ENCODE assay signal across 9 cellular contexts in the genomic region with DNA sequence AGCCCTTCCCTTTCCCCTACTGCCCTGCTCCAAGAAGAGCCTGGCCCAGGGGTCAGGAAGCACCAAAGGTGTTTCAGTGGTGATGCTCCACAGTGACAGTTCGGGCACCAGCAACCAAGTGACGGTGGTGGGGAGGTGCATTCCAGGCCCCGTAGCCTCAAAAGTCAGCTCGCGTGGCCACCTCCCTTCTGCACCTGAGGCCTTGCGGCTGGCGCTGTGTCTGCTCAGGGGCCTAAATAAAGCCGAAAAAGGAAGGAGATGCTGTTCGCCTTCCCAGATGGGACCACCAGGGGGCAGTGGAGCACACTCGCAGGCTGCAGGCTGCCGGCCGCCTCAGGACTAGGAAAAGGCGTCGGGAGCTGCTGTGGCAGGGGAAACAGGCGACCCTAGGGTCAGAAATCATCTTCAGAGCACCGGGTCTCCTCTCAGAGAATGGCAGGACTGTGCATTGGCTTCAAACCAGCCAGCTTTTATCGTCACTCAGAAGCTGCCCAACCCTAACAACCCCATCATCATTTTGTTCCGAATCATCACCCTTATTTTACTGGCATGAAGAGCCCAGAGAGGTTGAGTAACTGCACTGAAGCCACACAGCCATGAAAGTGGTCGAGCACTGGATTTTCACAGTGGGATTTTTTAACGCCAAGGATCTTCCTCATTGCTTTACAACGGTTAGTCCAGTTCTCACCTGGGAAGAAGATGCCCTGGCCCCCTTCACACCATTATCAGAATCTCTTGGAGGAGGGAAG.
DNase-seq lines count a peak whose midpoint lies in the region; ATAC-seq lines count a peak whose summit lies in the region.
"Had no signal": no experiment of that assay in that cellular context is flagged by ENCODE, and none has a peak within 500 bp of the region (broad histone marks: within the 10 kb centered on the region; RNA-seq: fewer than 3 reads in every experiment).

No MANE protein-coding gene starts in this region.

- DNase-seq in COLO668 (lab: John Stamatoyannopoulos, UW; ENCODE audit: unreplicated experiment) (peak; percentile 78), NCI-H82 treated with DMSO at 0.1 percent for 48 hours (lab: John Stamatoyannopoulos, UW; ENCODE audit: unreplicated experiment) (peak; percentile 32), anterior cingulate cortex (lab: John Stamatoyannopoulos, UW) (peak in 57 of 58 donors; percentile 16 to 88 (median 60)), inferior parietal cortex (ENCODE audit: extremely low spot score) (peak; percentile 85)
- DNase-seq in stimulated activated CD4-positive, alpha-beta T cell treated with anti-CD3 and anti-CD28 coated beads, Interleukin-4, amount 100 ng/mL, for 24 hours: peak; percentile 8
- no peak for DNase-seq in effector memory CD8-positive, alpha-beta T cell

- H3K9me3 Mint-ChIP-seq in effector memory CD8-positive, alpha-beta T cell: peaks cover 7 to 8% of the 10 kb centered on the region in 2 donors

- no peak overlapping the region for H3K4me3 Mint-ChIP-seq in effector memory CD8-positive, alpha-beta T cell
- H3K4me3 Mint-ChIP-seq: memory B cell had no signal

- H3K4me1 Mint-ChIP-seq in effector memory CD8-positive, alpha-beta T cell (ENCODE audit: low read depth in 2 of 2): no peaks in the 10 kb centered on the region
- H3K4me1 Mint-ChIP-seq: memory B cell had no signal

- no peaks in the 10 kb centered on the region for H3K27me3 Mint-ChIP-seq in effector memory CD8-positive, alpha-beta T cell

- H3K36me3 Mint-ChIP-seq in effector memory CD8-positive, alpha-beta T cell (ENCODE audit: insufficient read depth): no peaks in the 10 kb centered on the region
- H3K36me3 Mint-ChIP-seq: memory B cell had no signal

- no peak overlapping the region for H3K27ac Mint-ChIP-seq in effector memory CD8-positive, alpha-beta T cell
- H3K27ac Mint-ChIP-seq: memory B cell had no signal

- peak; percentile 83 for ATAC-seq in GM19035 (IDR thresholded peaks at IDR 0.05; ENCODE audit: unreplicated experiment)
- ATAC-seq in HG03378 (IDR thresholded peaks at IDR 0.05; ENCODE audit: unreplicated experiment): peak; percentile 84
- no peak for ATAC-seq in effector memory CD8-positive, alpha-beta T cell (replicated peaks)

Comparison
In these comparisons a context has a peak if more than half of its experiments do, and no peak if none do; other contexts are left out.
1. DNase-seq: peak in COLO668 (single experiment), NCI-H82 treated with DMSO at 0.1 percent for 48 hours (single experiment), anterior cingulate cortex (57 of 58), inferior parietal cortex (single experiment) and stimulated activated CD4-positive, alpha-beta T cell treated with anti-CD3 and anti-CD28 coated beads, Interleukin-4, amount 100 ng/mL, for 24 hours (single experiment); none in effector memory CD8-positive, alpha-beta T cell (0 of 3).